ENCODE assay signal across 1 cellular context in genomic region chr6:43771858-43772570, GRCh38.
TF ChIP-seq lines count a peak whose summit lies in the region.

No MANE protein-coding gene starts in this region.

TF ChIP-seq in GM12878, 131 proteins besides CTCF, POLR2A, EP300 and RAD21 (continued from another document):
- TF ChIP-seq USF1 (IDR thresholded peaks at IDR 0.05; ENCODE audit: borderline replicate concordance, extremely low read length, insufficient read depth, low read depth, low read length), result no peak
- no peak for TF ChIP-seq RELB (IDR thresholded peaks at IDR 0.05; ENCODE audit: low read depth)
- TF ChIP-seq IKZF2 (IDR thresholded peaks at IDR 0.05), result 0 out of 4 replicates have a peak, but pooled peaks have one; percentile 19 to 28
- TF ChIP-seq, protein P1, sequence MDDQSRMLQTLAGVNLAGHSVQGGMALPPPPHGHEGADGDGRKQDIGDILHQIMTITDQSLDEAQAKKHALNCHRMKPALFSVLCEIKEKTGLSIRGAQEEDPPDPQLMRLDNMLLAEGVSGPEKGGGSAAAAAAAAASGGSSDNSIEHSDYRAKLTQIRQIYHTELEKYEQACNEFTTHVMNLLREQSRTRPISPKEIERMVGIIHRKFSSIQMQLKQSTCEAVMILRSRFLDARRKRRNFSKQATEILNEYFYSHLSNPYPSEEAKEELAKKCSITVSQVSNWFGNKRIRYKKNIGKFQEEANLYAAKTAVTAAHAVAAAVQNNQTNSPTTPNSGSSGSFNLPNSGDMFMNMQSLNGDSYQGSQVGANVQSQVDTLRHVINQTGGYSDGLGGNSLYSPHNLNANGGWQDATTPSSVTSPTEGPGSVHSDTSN (IDR thresholded peaks at IDR 0.05; ENCODE audit: insufficient replicate concordance, low read depth, low read length), result no peak
- no peak for TF ChIP-seq BCLAF1 (IDR thresholded peaks at IDR 0.05)
- TF ChIP-seq NFXL1 (IDR thresholded peaks at IDR 0.05; ENCODE audit: borderline replicate concordance), result no peak
- TF ChIP-seq CHD1 (IDR thresholded peaks at IDR 0.05; ENCODE audit: low read depth, low read length), result 0 out of 2 replicates have a peak, but pooled peaks have one; percentile 20
- no peak for TF ChIP-seq GABPA (IDR thresholded peaks at IDR 0.05; ENCODE audit: low read depth)
- no peak for TF ChIP-seq ZZZ3 (IDR thresholded peaks at IDR 0.05; ENCODE audit: control insufficient read depth, insufficient read length, low read depth)
- 0 out of 2 replicates have a peak, but pooled peaks have one; percentile 22 for TF ChIP-seq TBL1XR1 (IDR thresholded peaks at IDR 0.05; ENCODE audit: low read depth, low read length)
- TF ChIP-seq, protein P2, sequence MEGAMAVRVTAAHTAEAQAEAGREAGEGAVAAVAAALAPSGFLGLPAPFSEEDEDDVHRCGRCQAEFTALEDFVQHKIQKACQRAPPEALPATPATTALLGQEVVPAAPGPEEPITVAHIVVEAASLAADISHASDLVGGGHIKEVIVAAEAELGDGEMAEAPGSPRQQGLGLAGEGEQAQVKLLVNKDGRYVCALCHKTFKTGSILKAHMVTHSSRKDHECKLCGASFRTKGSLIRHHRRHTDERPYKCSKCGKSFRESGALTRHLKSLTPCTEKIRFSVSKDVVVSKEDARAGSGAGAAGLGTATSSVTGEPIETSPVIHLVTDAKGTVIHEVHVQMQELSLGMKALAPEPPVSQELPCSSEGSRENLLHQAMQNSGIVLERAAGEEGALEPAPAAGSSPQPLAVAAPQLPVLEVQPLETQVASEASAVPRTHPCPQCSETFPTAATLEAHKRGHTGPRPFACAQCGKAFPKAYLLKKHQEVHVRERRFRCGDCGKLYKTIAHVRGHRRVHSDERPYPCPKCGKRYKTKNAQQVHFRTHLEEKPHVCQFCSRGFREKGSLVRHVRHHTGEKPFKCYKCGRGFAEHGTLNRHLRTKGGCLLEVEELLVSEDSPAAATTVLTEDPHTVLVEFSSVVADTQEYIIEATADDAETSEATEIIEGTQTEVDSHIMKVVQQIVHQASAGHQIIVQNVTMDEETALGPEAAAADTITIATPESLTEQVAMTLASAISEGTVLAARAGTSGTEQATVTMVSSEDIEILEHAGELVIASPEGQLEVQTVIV (IDR thresholded peaks at IDR 0.05; ENCODE audit: borderline replicate concordance, partially characterized antibody), result no peak
- TF ChIP-seq, protein P3, sequence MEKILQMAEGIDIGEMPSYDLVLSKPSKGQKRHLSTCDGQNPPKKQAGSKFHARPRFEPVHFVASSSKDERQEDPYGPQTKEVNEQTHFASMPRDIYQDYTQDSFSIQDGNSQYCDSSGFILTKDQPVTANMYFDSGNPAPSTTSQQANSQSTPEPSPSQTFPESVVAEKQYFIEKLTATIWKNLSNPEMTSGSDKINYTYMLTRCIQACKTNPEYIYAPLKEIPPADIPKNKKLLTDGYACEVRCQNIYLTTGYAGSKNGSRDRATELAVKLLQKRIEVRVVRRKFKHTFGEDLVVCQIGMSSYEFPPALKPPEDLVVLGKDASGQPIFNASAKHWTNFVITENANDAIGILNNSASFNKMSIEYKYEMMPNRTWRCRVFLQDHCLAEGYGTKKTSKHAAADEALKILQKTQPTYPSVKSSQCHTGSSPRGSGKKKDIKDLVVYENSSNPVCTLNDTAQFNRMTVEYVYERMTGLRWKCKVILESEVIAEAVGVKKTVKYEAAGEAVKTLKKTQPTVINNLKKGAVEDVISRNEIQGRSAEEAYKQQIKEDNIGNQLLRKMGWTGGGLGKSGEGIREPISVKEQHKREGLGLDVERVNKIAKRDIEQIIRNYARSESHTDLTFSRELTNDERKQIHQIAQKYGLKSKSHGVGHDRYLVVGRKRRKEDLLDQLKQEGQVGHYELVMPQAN (conservative IDR thresholded peaks at IDR 0.05), result peak; percentile 37
- TF ChIP-seq, protein P4, sequence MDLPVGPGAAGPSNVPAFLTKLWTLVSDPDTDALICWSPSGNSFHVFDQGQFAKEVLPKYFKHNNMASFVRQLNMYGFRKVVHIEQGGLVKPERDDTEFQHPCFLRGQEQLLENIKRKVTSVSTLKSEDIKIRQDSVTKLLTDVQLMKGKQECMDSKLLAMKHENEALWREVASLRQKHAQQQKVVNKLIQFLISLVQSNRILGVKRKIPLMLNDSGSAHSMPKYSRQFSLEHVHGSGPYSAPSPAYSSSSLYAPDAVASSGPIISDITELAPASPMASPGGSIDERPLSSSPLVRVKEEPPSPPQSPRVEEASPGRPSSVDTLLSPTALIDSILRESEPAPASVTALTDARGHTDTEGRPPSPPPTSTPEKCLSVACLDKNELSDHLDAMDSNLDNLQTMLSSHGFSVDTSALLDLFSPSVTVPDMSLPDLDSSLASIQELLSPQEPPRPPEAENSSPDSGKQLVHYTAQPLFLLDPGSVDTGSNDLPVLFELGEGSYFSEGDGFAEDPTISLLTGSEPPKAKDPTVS (IDR thresholded peaks at IDR 0.05; ENCODE audit: low read depth, low read length), result no peak
- TF ChIP-seq, protein P5, sequence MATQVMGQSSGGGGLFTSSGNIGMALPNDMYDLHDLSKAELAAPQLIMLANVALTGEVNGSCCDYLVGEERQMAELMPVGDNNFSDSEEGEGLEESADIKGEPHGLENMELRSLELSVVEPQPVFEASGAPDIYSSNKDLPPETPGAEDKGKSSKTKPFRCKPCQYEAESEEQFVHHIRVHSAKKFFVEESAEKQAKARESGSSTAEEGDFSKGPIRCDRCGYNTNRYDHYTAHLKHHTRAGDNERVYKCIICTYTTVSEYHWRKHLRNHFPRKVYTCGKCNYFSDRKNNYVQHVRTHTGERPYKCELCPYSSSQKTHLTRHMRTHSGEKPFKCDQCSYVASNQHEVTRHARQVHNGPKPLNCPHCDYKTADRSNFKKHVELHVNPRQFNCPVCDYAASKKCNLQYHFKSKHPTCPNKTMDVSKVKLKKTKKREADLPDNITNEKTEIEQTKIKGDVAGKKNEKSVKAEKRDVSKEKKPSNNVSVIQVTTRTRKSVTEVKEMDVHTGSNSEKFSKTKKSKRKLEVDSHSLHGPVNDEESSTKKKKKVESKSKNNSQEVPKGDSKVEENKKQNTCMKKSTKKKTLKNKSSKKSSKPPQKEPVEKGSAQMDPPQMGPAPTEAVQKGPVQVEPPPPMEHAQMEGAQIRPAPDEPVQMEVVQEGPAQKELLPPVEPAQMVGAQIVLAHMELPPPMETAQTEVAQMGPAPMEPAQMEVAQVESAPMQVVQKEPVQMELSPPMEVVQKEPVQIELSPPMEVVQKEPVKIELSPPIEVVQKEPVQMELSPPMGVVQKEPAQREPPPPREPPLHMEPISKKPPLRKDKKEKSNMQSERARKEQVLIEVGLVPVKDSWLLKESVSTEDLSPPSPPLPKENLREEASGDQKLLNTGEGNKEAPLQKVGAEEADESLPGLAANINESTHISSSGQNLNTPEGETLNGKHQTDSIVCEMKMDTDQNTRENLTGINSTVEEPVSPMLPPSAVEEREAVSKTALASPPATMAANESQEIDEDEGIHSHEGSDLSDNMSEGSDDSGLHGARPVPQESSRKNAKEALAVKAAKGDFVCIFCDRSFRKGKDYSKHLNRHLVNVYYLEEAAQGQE (IDR thresholded peaks at IDR 0.05; ENCODE audit: low read depth, low read length), result no peak
- TF ChIP-seq ELK1 (IDR thresholded peaks at IDR 0.05; ENCODE audit: low read depth, low read length), result no peak
- no peak for TF ChIP-seq HDAC2 (IDR thresholded peaks at IDR 0.05)
- TF ChIP-seq BRCA1 (IDR thresholded peaks at IDR 0.05; ENCODE audit: low read depth, low read length), result no peak
- TF ChIP-seq MXI1 (IDR thresholded peaks at IDR 0.05; ENCODE audit: low read depth, low read length), result peak; percentile 42; the same call in 1 of the 2 replicates
- TF ChIP-seq JUNB (IDR thresholded peaks at IDR 0.05), result no peak
- no peak for TF ChIP-seq TCF3 (IDR thresholded peaks at IDR 0.05; ENCODE audit: borderline replicate concordance, insufficient read depth, low read depth, low read length)
- TF ChIP-seq NR2F1 (conservative IDR thresholded peaks at IDR 0.05), result no peak
- peak; percentile 81 for TF ChIP-seq MYC (IDR thresholded peaks at IDR 0.05; ENCODE audit: insufficient read depth, insufficient read length, insufficient replicate concordance, low read length, severe bottlenecking)
- no peak for TF ChIP-seq CEBPB (IDR thresholded peaks at IDR 0.05; ENCODE audit: borderline replicate concordance in 1 of 2, low read depth in 2 of 2, low read length in 2 of 2)
- no peak for TF ChIP-seq TCF12 (IDR thresholded peaks at IDR 0.05; ENCODE audit: low read depth, low read length)
- no peak for TF ChIP-seq CBFB (IDR thresholded peaks at IDR 0.05; ENCODE audit: low read depth)
- peak; percentile 39 for TF ChIP-seq IKZF1 (conservative IDR thresholded peaks at IDR 0.05)
